In genomic region chr7:143256932-143257331, GRCh38 we compare ENCODE assay signal across 1 cellular context.
A peak's percentile ranks its signal among the peaks of the same experiment; 100 is the strongest.
TF ChIP-seq lines count a peak whose summit lies in the region.

No MANE protein-coding gene starts in this region.

TF ChIP-seq in K562, 482 proteins besides CTCF, POLR2A, EP300 and RAD21 (continued from another document):
- no peak for TF ChIP-seq MCM2 (IDR thresholded peaks at IDR 0.05; ENCODE audit: low read depth)
- peak; percentile 30; the same call in 1 of the 2 replicates for TF ChIP-seq ETV1 (tag; conservative IDR thresholded peaks at IDR 0.05; ENCODE audit: low read depth)
- TF ChIP-seq TSC22D4 (tag; IDR thresholded peaks at IDR 0.05) = no peak
- TF ChIP-seq ZNF518B (CRISPR knock-in tag; IDR thresholded peaks at IDR 0.05) = no peak
- TF ChIP-seq RFX5 (IDR thresholded peaks at IDR 0.05; ENCODE audit: low read depth, low read length) = no peak
- peak; percentile 81 for TF ChIP-seq FOXM1 (IDR thresholded peaks at IDR 0.05; ENCODE audit: low read depth)
- TF ChIP-seq FOXM1 (CRISPR knock-in tag; IDR thresholded peaks at IDR 0.05; ENCODE audit: low read depth) = no peak
- no peak for TF ChIP-seq CEBPG (CRISPR knock-in tag; IDR thresholded peaks at IDR 0.05)
- TF ChIP-seq CEBPG (tag; conservative IDR thresholded peaks at IDR 0.05 in 1 of 2, IDR thresholded peaks at IDR 0.05 in 1 of 2) = no peak
- no peak for TF ChIP-seq NFXL1 (CRISPR knock-in tag; IDR thresholded peaks at IDR 0.05)
- TF ChIP-seq NELFE (IDR thresholded peaks at IDR 0.05; ENCODE audit: insufficient read depth, insufficient read length) = no peak
- no peak for TF ChIP-seq NR2C2 (CRISPR knock-in tag; IDR thresholded peaks at IDR 0.05)
- no peak for TF ChIP-seq NR2C2 (tag; IDR thresholded peaks at IDR 0.05)
- TF ChIP-seq RFX1 (IDR thresholded peaks at IDR 0.05) = peak; percentile 55; the same call in 1 of the 2 replicates
- no peak for TF ChIP-seq ZNF140 (CRISPR knock-in tag; IDR thresholded peaks at IDR 0.05)
- no peak for TF ChIP-seq MEIS2 (IDR thresholded peaks at IDR 0.05; ENCODE audit: partially characterized antibody)
- no peak for TF ChIP-seq JUN (IDR thresholded peaks at IDR 0.05; ENCODE audit: borderline replicate concordance, low read depth, low read length)
- no peak for TF ChIP-seq JUN (CRISPR knock-in tag; IDR thresholded peaks at IDR 0.05; ENCODE audit: borderline replicate concordance)
- no peak for TF ChIP-seq KAT2B (IDR thresholded peaks at IDR 0.05; ENCODE audit: low read depth, low read length)
- no peak for TF ChIP-seq ZNF561 (CRISPR knock-in tag; conservative IDR thresholded peaks at IDR 0.05)
- no peak for TF ChIP-seq BCOR (IDR thresholded peaks at IDR 0.05)
- no peak for TF ChIP-seq TGIF2 (CRISPR knock-in tag; IDR thresholded peaks at IDR 0.05)
- no peak for TF ChIP-seq ARHGAP35 (IDR thresholded peaks at IDR 0.05; ENCODE audit: partially characterized antibody)
- no peak for TF ChIP-seq PBX2 (CRISPR knock-in tag; IDR thresholded peaks at IDR 0.05; ENCODE audit: low read depth)
- TF ChIP-seq PBX2 (tag; conservative IDR thresholded peaks at IDR 0.05; ENCODE audit: low read depth) = no peak; the same call in 1 of the 2 replicates
- 0 out of 2 replicates have a peak, but pooled peaks have one; percentile 42 for TF ChIP-seq KHSRP (IDR thresholded peaks at IDR 0.05)
- TF ChIP-seq HSF4 (CRISPR knock-in tag; IDR thresholded peaks at IDR 0.05; ENCODE audit: borderline replicate concordance) = no peak
TF ChIP-seq in K562: peak in this region for 53.
